ENCODE assay signal across 39 cellular contexts in the genomic region with DNA sequence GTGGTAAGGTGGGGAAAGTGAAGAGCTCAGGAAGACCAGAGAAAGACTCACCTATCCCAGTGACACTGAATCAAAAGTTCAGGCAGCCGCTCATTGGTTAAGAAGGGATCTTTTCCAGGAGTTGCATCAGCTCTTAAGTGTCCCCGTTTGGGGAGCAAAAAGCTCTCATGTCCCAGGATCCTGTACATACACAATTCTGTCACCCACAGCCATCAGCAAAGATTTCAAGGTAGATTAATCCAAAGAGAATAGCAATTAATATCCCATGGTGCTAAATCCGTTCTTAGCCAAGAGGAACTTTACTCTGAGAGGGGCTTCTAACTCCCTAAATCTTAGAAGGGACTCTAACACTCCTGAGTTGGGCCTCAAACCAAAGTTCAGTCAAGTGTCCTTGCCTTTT. TPM values are rescaled to one million over a fixed set of nuclear protein-coding genes. Genes with fewer than 3 reads are reported as not detected.
"Had no signal": no experiment of that assay in that cellular context is flagged by ENCODE, and none has a peak within 500 bp of the region (broad histone marks: within the 10 kb centered on the region; RNA-seq: fewer than 3 reads in every experiment).

No MANE protein-coding gene starts in this region.

- ATAC-seq: activated CD8-positive, alpha-beta memory T cell treated with anti-CD3 and anti-CD28 coated beads, Interleukin-2, amount 10 ng/mL, durations not matched to agents 7 days and 5 days; activated CD8-positive, alpha-beta T cell treated with anti-CD3 and anti-CD28 coated beads for 36 hours; activated naive CD8-positive, alpha-beta T cell treated with anti-CD3 and anti-CD28 coated beads, Interleukin-2, amount 50 U/mL, for 24 hours had no signal

- DNase-seq: activated B cell treated with CpG ODN at 0.5 μM for 24 hours; activated CD4-positive, alpha-beta memory T cell treated with anti-CD3 and anti-CD28 coated beads for 36 hours; activated CD4-positive, alpha-beta T cell treated with anti-CD3 and anti-CD28 coated beads for 4 hours; activated CD4-positive, alpha-beta T cell treated with anti-CD3 and anti-CD28 coated beads, Interleukin-2, amount 10 ng/mL, durations not matched to agents 24 days and 14 days; activated CD4-positive, alpha-beta T cell treated with anti-CD3 and anti-CD28 coated beads, Interleukin-2, amount 50 U/mL, for 1 hour; activated CD4-positive, alpha-beta T cell treated with anti-CD3 and anti-CD28 coated beads, Interleukin-2, amount 50 U/mL, for 4 hours; activated CD4-positive, CD25-positive, alpha-beta regulatory T cell treated with anti-CD3 and anti-CD28 coated beads, Interleukin-2, amount 50 U/mL, for 72 hours; activated CD8-positive, alpha-beta memory T cell treated with anti-CD3 and anti-CD28 coated beads, Interleukin-2, amount 10 ng/mL, durations not matched to agents 7 days and 5 days; activated CD8-positive, alpha-beta memory T cell treated with anti-CD3 and anti-CD28 coated beads, Interleukin-2, amount 50 U/mL, for 48 hours; activated CD8-positive, alpha-beta T cell treated with anti-CD3 and anti-CD28 coated beads for 36 hours; activated effector memory CD4-positive, alpha-beta T cell treated with Interleukin-2 at 50 U/mL for 16 hours; activated gamma-delta T cell; activated naive CD4-positive, alpha-beta T cell treated with anti-CD3 and anti-CD28 coated beads, Interleukin-2, amount 10 ng/mL, durations not matched to agents 7 days and 5 days; activated naive CD4-positive, alpha-beta T cell treated with Interleukin-2 at 50 U/mL for 16 hours; activated naive CD8-positive, alpha-beta T cell treated with anti-CD3 and anti-CD28 coated beads, Interleukin-2, amount 10 ng/mL, durations not matched to agents 7 days and 5 days; activated naive CD8-positive, alpha-beta T cell treated with anti-CD3 and anti-CD28 coated beads, Interleukin-2, amount 50 U/mL, for 24 hours; activated T-cell treated with anti-CD3 and anti-CD28 coated beads, Interleukin-2, amount 50 U/mL, for 24 hours; activated T-cell treated with anti-CD3 and anti-CD28 coated beads, Interleukin-2, amount 50 U/mL, for 48 hours; amygdala; anterior cingulate cortex; caudate nucleus; cerebellar nuclear complex; T-helper 1 cell; T-helper 2 cell; T-helper 9 cell had no signal

- H3K27ac Mint-ChIP-seq: activated B cell treated with CpG ODN at 0.5 μM for 24 hours; activated CD4-positive, alpha-beta memory T cell treated with anti-CD3 and anti-CD28 coated beads for 36 hours; activated CD4-positive, alpha-beta T cell treated with anti-CD3 and anti-CD28 coated beads, Interleukin-2, amount 10 ng/mL, durations not matched to agents 24 days and 14 days; activated CD8-positive, alpha-beta memory T cell treated with anti-CD3 and anti-CD28 coated beads, Interleukin-2, amount 10 ng/mL, durations not matched to agents 7 days and 5 days; activated CD8-positive, alpha-beta T cell treated with anti-CD3 and anti-CD28 coated beads for 36 hours; activated naive CD4-positive, alpha-beta T cell treated with anti-CD3 and anti-CD28 coated beads, Interleukin-2, amount 10 ng/mL, durations not matched to agents 7 days and 5 days; activated naive CD4-positive, alpha-beta T cell treated with anti-CD3 and anti-CD28 coated beads, Interleukin-2, amount 50 U/mL, for 24 hours; activated naive CD8-positive, alpha-beta T cell; activated naive CD8-positive, alpha-beta T cell treated with anti-CD3 and anti-CD28 coated beads, Interleukin-2, amount 10 ng/mL, durations not matched to agents 7 days and 5 days; activated naive CD8-positive, alpha-beta T cell treated with anti-CD3 and anti-CD28 coated beads, Interleukin-2, amount 50 U/mL, for 24 hours; activated T-cell treated with anti-CD3 and anti-CD28 coated beads, Interleukin-2, amount 50 U/mL, for 24 hours; activated T-helper 2 cell treated with anti-CD3 and anti-CD28 coated beads, Interferon-gamma antibody, Interleukin-2, Interleukin-4, amounts not matched to agents 10 μg/mL and 5 μg/mL and 100 μg/mL, durations not matched to agents 14 hours and 24 hours and 36 hours; brain; T-helper 1 cell treated with Interleukin-12 subunit alpha and Interleukin-12 subunit beta and Interleukin-4 antibody, amounts not matched to agents 30 μg/mL and 1 μg/mL, for 36 hours; T-helper 2 cell treated with Interferon-gamma antibody and Interleukin-4, amounts not matched to agents 5 μg/mL and 100 μg/mL, for 36 hours had no signal

- H3K9me3 Mint-ChIP-seq: activated B cell treated with CpG ODN at 0.5 μM for 24 hours; activated CD4-positive, alpha-beta memory T cell treated with anti-CD3 and anti-CD28 coated beads for 36 hours; activated CD4-positive, alpha-beta T cell treated with anti-CD3 and anti-CD28 coated beads, Interleukin-2, amount 10 ng/mL, durations not matched to agents 24 days and 14 days; activated CD8-positive, alpha-beta T cell treated with anti-CD3 and anti-CD28 coated beads for 36 hours; activated naive CD4-positive, alpha-beta T cell treated with anti-CD3 and anti-CD28 coated beads, Interleukin-2, amount 10 ng/mL, durations not matched to agents 7 days and 5 days; activated naive CD4-positive, alpha-beta T cell treated with anti-CD3 and anti-CD28 coated beads, Interleukin-2, amount 50 U/mL, for 24 hours; activated naive CD8-positive, alpha-beta T cell treated with anti-CD3 and anti-CD28 coated beads, Interleukin-2, amount 10 ng/mL, durations not matched to agents 7 days and 5 days; activated naive CD8-positive, alpha-beta T cell treated with anti-CD3 and anti-CD28 coated beads, Interleukin-2, amount 50 U/mL, for 24 hours; activated T-cell treated with anti-CD3 and anti-CD28 coated beads, Interleukin-2, amount 50 U/mL, for 24 hours; activated T-helper 2 cell treated with anti-CD3 and anti-CD28 coated beads, Interferon-gamma antibody, Interleukin-2, Interleukin-4, amounts not matched to agents 10 μg/mL and 5 μg/mL and 100 μg/mL, durations not matched to agents 14 hours and 24 hours and 36 hours; brain; central memory CD8-positive, alpha-beta T cell; T-helper 1 cell treated with Interleukin-12 subunit alpha and Interleukin-12 subunit beta and Interleukin-4 antibody, amounts not matched to agents 30 μg/mL and 1 μg/mL, for 36 hours; T-helper 2 cell treated with Interferon-gamma antibody and Interleukin-4, amounts not matched to agents 5 μg/mL and 100 μg/mL, for 36 hours had no signal

- H3K36me3 ChIP-seq: ascending aorta, cardiac muscle cell had no signal

- H3K4me3 Mint-ChIP-seq: activated B cell treated with CpG ODN at 0.5 μM for 24 hours; activated CD4-positive, alpha-beta memory T cell treated with anti-CD3 and anti-CD28 coated beads for 36 hours; activated CD4-positive, alpha-beta T cell treated with anti-CD3 and anti-CD28 coated beads, Interleukin-2, amount 10 ng/mL, durations not matched to agents 24 days and 14 days; activated CD8-positive, alpha-beta memory T cell treated with anti-CD3 and anti-CD28 coated beads, Interleukin-2, amount 10 ng/mL, durations not matched to agents 7 days and 5 days; activated CD8-positive, alpha-beta T cell treated with anti-CD3 and anti-CD28 coated beads for 36 hours; activated naive CD4-positive, alpha-beta T cell treated with anti-CD3 and anti-CD28 coated beads, Interleukin-2, amount 10 ng/mL, durations not matched to agents 7 days and 5 days; activated naive CD4-positive, alpha-beta T cell treated with anti-CD3 and anti-CD28 coated beads, Interleukin-2, amount 50 U/mL, for 24 hours; activated naive CD8-positive, alpha-beta T cell; activated naive CD8-positive, alpha-beta T cell treated with anti-CD3 and anti-CD28 coated beads, Interleukin-2, amount 10 ng/mL, durations not matched to agents 7 days and 5 days; activated naive CD8-positive, alpha-beta T cell treated with anti-CD3 and anti-CD28 coated beads, Interleukin-2, amount 50 U/mL, for 24 hours; activated T-cell treated with anti-CD3 and anti-CD28 coated beads, Interleukin-2, amount 50 U/mL, for 24 hours; brain; central memory CD8-positive, alpha-beta T cell; T-helper 1 cell treated with Interleukin-12 subunit alpha and Interleukin-12 subunit beta and Interleukin-4 antibody, amounts not matched to agents 30 μg/mL and 1 μg/mL, for 36 hours; T-helper 2 cell treated with Interferon-gamma antibody and Interleukin-4, amounts not matched to agents 5 μg/mL and 100 μg/mL, for 36 hours had no signal

- H3K36me3 Mint-ChIP-seq: activated CD4-positive, alpha-beta memory T cell treated with anti-CD3 and anti-CD28 coated beads for 36 hours; activated CD8-positive, alpha-beta memory T cell treated with anti-CD3 and anti-CD28 coated beads, Interleukin-2, amount 10 ng/mL, durations not matched to agents 7 days and 5 days; activated naive CD4-positive, alpha-beta T cell treated with anti-CD3 and anti-CD28 coated beads, Interleukin-2, amount 10 ng/mL, durations not matched to agents 7 days and 5 days; activated naive CD4-positive, alpha-beta T cell treated with anti-CD3 and anti-CD28 coated beads, Interleukin-2, amount 50 U/mL, for 24 hours; activated naive CD8-positive, alpha-beta T cell; activated naive CD8-positive, alpha-beta T cell treated with anti-CD3 and anti-CD28 coated beads, Interleukin-2, amount 10 ng/mL, durations not matched to agents 7 days and 5 days; brain had no signal

- H3K27me3 ChIP-seq: ascending aorta had no signal

- H3K4me1 Mint-ChIP-seq: activated B cell treated with CpG ODN at 0.5 μM for 24 hours; activated CD4-positive, alpha-beta T cell treated with anti-CD3 and anti-CD28 coated beads, Interleukin-2, amount 10 ng/mL, durations not matched to agents 24 days and 14 days; activated CD8-positive, alpha-beta memory T cell treated with anti-CD3 and anti-CD28 coated beads, Interleukin-2, amount 10 ng/mL, durations not matched to agents 7 days and 5 days; activated naive CD4-positive, alpha-beta T cell treated with anti-CD3 and anti-CD28 coated beads, Interleukin-2, amount 10 ng/mL, durations not matched to agents 7 days and 5 days; activated naive CD4-positive, alpha-beta T cell treated with anti-CD3 and anti-CD28 coated beads, Interleukin-2, amount 50 U/mL, for 24 hours; activated naive CD8-positive, alpha-beta T cell treated with anti-CD3 and anti-CD28 coated beads, Interleukin-2, amount 10 ng/mL, durations not matched to agents 7 days and 5 days; activated naive CD8-positive, alpha-beta T cell treated with anti-CD3 and anti-CD28 coated beads, Interleukin-2, amount 50 U/mL, for 24 hours; brain; central memory CD8-positive, alpha-beta T cell had no signal

- H3K4me1 ChIP-seq: ascending aorta had no signal

- H3K9me3 ChIP-seq: ascending aorta had no signal

- H3K27ac ChIP-seq: ascending aorta, cardiac muscle cell, VCaP had no signal

- FAIRE-seq: bronchial epithelial cell, TTC549 had no signal

- H3K4me3 ChIP-seq: ascending aorta, cardiac muscle cell had no signal

RNA-seq across cellular contexts. Expression of a gene that starts 19.3 kb away (rescaled TPM):
- total RNA-seq: activated B cell treated with CpG ODN at 0.5 μM for 24 hours; activated CD4-positive, alpha-beta memory T cell treated with anti-CD3 and anti-CD28 coated beads for 36 hours; activated CD4-positive, alpha-beta T cell treated with anti-CD3 and anti-CD28 coated beads, Interleukin-2, amount 10 ng/mL, durations not matched to agents 24 days and 14 days; activated CD8-positive, alpha-beta memory T cell treated with anti-CD3 and anti-CD28 coated beads, Interleukin-2, amount 10 ng/mL, durations not matched to agents 7 days and 5 days; activated CD8-positive, alpha-beta T cell treated with anti-CD3 and anti-CD28 coated beads for 36 hours; activated naive CD8-positive, alpha-beta T cell treated with anti-CD3 and anti-CD28 coated beads, Interleukin-2, amount 10 ng/mL, durations not matched to agents 7 days and 5 days; ascending aorta; cardiac muscle cell; chondrocyte had no signal
- polyA plus RNA-seq: cardiac muscle cell had no signal

RNA-seq across cellular contexts. Expression of a gene that starts 37.1 kb away (rescaled TPM):
- total RNA-seq: activated B cell treated with CpG ODN at 0.5 μM for 24 hours; activated CD4-positive, alpha-beta memory T cell treated with anti-CD3 and anti-CD28 coated beads for 36 hours; activated CD4-positive, alpha-beta T cell treated with anti-CD3 and anti-CD28 coated beads, Interleukin-2, amount 10 ng/mL, durations not matched to agents 24 days and 14 days; activated CD8-positive, alpha-beta memory T cell treated with anti-CD3 and anti-CD28 coated beads, Interleukin-2, amount 10 ng/mL, durations not matched to agents 7 days and 5 days; activated CD8-positive, alpha-beta T cell treated with anti-CD3 and anti-CD28 coated beads for 36 hours; activated naive CD8-positive, alpha-beta T cell treated with anti-CD3 and anti-CD28 coated beads, Interleukin-2, amount 10 ng/mL, durations not matched to agents 7 days and 5 days; activated T-helper 2 cell treated with anti-CD3 and anti-CD28 coated beads, Interferon-gamma antibody, Interleukin-2, Interleukin-4, amounts not matched to agents 10 μg/mL and 5 μg/mL and 100 μg/mL, durations not matched to agents 14 hours and 24 hours and 36 hours; ascending aorta had no signal

RNA-seq across cellular contexts. Expression of a gene that starts 42.3 kb away (rescaled TPM):
- total RNA-seq: ascending aorta had no signal

RNA-seq across cellular contexts. Expression of a gene that starts 49.1 kb away (rescaled TPM):
- total RNA-seq: activated B cell treated with CpG ODN at 0.5 μM for 24 hours; activated CD4-positive, alpha-beta memory T cell treated with anti-CD3 and anti-CD28 coated beads for 36 hours; activated CD4-positive, alpha-beta T cell treated with anti-CD3 and anti-CD28 coated beads, Interleukin-2, amount 10 ng/mL, durations not matched to agents 24 days and 14 days; activated CD8-positive, alpha-beta T cell treated with anti-CD3 and anti-CD28 coated beads for 36 hours; activated naive CD8-positive, alpha-beta T cell treated with anti-CD3 and anti-CD28 coated beads, Interleukin-2, amount 10 ng/mL, durations not matched to agents 7 days and 5 days; activated T-helper 2 cell treated with anti-CD3 and anti-CD28 coated beads, Interferon-gamma antibody, Interleukin-2, Interleukin-4, amounts not matched to agents 10 μg/mL and 5 μg/mL and 100 μg/mL, durations not matched to agents 14 hours and 24 hours and 36 hours; ascending aorta; bronchial epithelial cell; cardiac muscle cell; chondrocyte had no signal
- polyA plus RNA-seq: adipose tissue, cardiac muscle cell had no signal
